ENCODE assay signal across 14 cellular contexts in genomic region chr18:13264091-13264777, GRCh38. TPM values are rescaled to one million over a fixed set of nuclear protein-coding genes. Genes with fewer than 3 reads are reported as not detected.
A peak's percentile ranks its signal among the peaks of the same experiment; 100 is the strongest.
DNase-seq lines count a peak whose midpoint lies in the region; ATAC-seq and TF ChIP-seq lines count a peak whose summit lies in the region.
"Had no signal": no experiment of that assay in that cellular context is flagged by ENCODE, and none has a peak within 500 bp of the region (broad histone marks: within the 10 kb centered on the region; RNA-seq: fewer than 3 reads in every experiment).

No MANE protein-coding gene starts in this region.

- no peaks in the 10 kb centered on the region for H3K79me2 ChIP-seq in H9 (ENCODE audit: insufficient read depth, low read length)

- H2BK15ac ChIP-seq in H9 (ENCODE audit: low read depth, low read length), result no peak overlapping the region

- H3K23ac ChIP-seq in H9 (ENCODE audit: insufficient read length, low read depth, low read length), result no peak overlapping the region

- H3K79me1 ChIP-seq in H9 (ENCODE audit: insufficient read depth, low read depth, low read length, poor library complexity, severe bottlenecking), result no peaks in the 10 kb centered on the region

- H2BK12ac ChIP-seq in H9 (ENCODE audit: insufficient read length, low read depth, low read length), result no peak overlapping the region

- no peak overlapping the region for H3T11ph ChIP-seq in H9 (ENCODE audit: low read length)

- H2BK20ac ChIP-seq in H9 (ENCODE audit: low read depth, low read length, poor library complexity, severe bottlenecking), result no peak overlapping the region

- no peaks in the 10 kb centered on the region for H4K20me1 ChIP-seq in H9 (ENCODE audit: control insufficient read depth, insufficient read depth, insufficient read length)

- DNase-seq in H9 (peak; percentile 12), caudate nucleus (lab: John Stamatoyannopoulos, UW) (no peak), left ventricle myocardium superior (peak; percentile 90), HT-29 (ENCODE audit: low spot score) (no peak), RPMI8226 (no peak), DMS53 treated with DMSO at 0.1 percent for 48 hours (lab: John Stamatoyannopoulos, UW; ENCODE audit: unreplicated experiment) (no peak)
- DNase-seq: activated CD8-positive, alpha-beta T cell treated with anti-CD3 and anti-CD28 coated beads for 36 hours; AML-193; stimulated activated CD4-positive, alpha-beta T cell treated with anti-CD3 and anti-CD28 coated beads, Interleukin-2, amount 100 ng/mL, for 24 hours; T-cell had no signal

- no peak overlapping the region for H3K18ac ChIP-seq in H9 (ENCODE audit: insufficient read length, low read depth, low read length)

- no peaks in the 10 kb centered on the region for H3K36me3 Mint-ChIP-seq in H9 (ENCODE audit: insufficient read depth in 1 of 3, low read depth in 3 of 3)
- H3K36me3 Mint-ChIP-seq: T-cell had no signal

- H2BK120ac ChIP-seq in H9 (ENCODE audit: low read depth, low read length, poor library complexity, severe bottlenecking), result no peak overlapping the region

- no peak overlapping the region for H2AFZ ChIP-seq in H9 (ENCODE audit: low read length)

- WGBS in H9 (ENCODE audit: extremely low coverage, insufficient read length, low lambda C conversion rate), result no CpG with 5 or more reads among the region's 15 CpGs

- H3K36me3 ChIP-seq in rectal smooth muscle tissue (ENCODE audit: control insufficient read depth, insufficient read depth, low read length), result no peaks in the 10 kb centered on the region
- H3K36me3 ChIP-seq: neutrophil had no signal

- H2AK5ac ChIP-seq in H9 (ENCODE audit: insufficient read length, low read length), result no peak overlapping the region

- no peaks in the 10 kb centered on the region for H3K9me3 ChIP-seq in H9 (ENCODE audit: control insufficient read depth, low read depth, low read length)
- H3K9me3 ChIP-seq: neutrophil had no signal

- no peak overlapping the region; a peak in 1 of 7 replicates for H3K27ac Mint-ChIP-seq in H9

- no peak overlapping the region for H3K4me3 ChIP-seq in rectal smooth muscle tissue (ENCODE audit: low read length)

- no peak overlapping the region for H3K4me3 Mint-ChIP-seq in H9

- TF ChIP-seq CTCF in H9 (conservative IDR thresholded peaks at IDR 0.05), result no peak

- ATAC-seq in left ventricle myocardium superior (peak; percentile 80), HG02970 (IDR thresholded peaks at IDR 0.05; ENCODE audit: low FRiP score, unreplicated experiment) (no peak)
- ATAC-seq: activated CD8-positive, alpha-beta T cell treated with anti-CD3 and anti-CD28 coated beads for 36 hours; T-cell had no signal

- H3K27me3 Mint-ChIP-seq in H9 (ENCODE audit: low read depth), result peaks cover 4% of the 10 kb centered on the region
- H3K27me3 Mint-ChIP-seq: activated CD8-positive, alpha-beta T cell treated with anti-CD3 and anti-CD28 coated beads for 36 hours had no signal

- H3K23me2 ChIP-seq in H9 (ENCODE audit: insufficient read length, low read depth, low read length, poor library complexity, severe bottlenecking), result peaks cover 3% of the 10 kb centered on the region

- no peak overlapping the region for H3K56ac ChIP-seq in H9 (ENCODE audit: insufficient read length, low read depth, low read length)

- H3K4me2 ChIP-seq in H9 (ENCODE audit: insufficient read depth, insufficient read length, low read length), result no peak overlapping the region

- no peaks in the 10 kb centered on the region for H3K27me3 ChIP-seq in H9 (ENCODE audit: insufficient read depth, low read length)
- H3K27me3 ChIP-seq in rectal smooth muscle tissue (ENCODE audit: control insufficient read depth, insufficient read depth, low read length), result no peaks in the 10 kb centered on the region

- no peak overlapping the region for H3K9ac ChIP-seq in H9 (ENCODE audit: extremely low read depth, insufficient read length, low read length)
- H3K9ac ChIP-seq in rectal smooth muscle tissue (ENCODE audit: low read length), result no peak overlapping the region

- H3K4me1 ChIP-seq in H9 (ENCODE audit: insufficient read depth, low read length) (0 out of 2 replicates have a peak, but pooled peaks cover 2% of the 10 kb centered on the region), rectal smooth muscle tissue (ENCODE audit: control insufficient read depth, insufficient read depth, low read length) (peaks cover 77% of the 10 kb centered on the region)

- no peak overlapping the region for H3K14ac ChIP-seq in H9 (ENCODE audit: insufficient read depth, low read length)

- H4K5ac ChIP-seq in H9 (ENCODE audit: insufficient read length, low read depth, low read length), result no peak overlapping the region

- no peaks in the 10 kb centered on the region for H3K9me3 Mint-ChIP-seq in H9
- H3K9me3 Mint-ChIP-seq: activated CD8-positive, alpha-beta T cell treated with anti-CD3 and anti-CD28 coated beads for 36 hours; T-cell had no signal

- no peak overlapping the region for H4K91ac ChIP-seq in H9 (ENCODE audit: insufficient read length, low read depth, low read length)

- no peak overlapping the region for H4K8ac ChIP-seq in H9 (replicated peaks; ENCODE audit: insufficient read length, low read depth, low read length)

- H2BK5ac ChIP-seq in H9 (ENCODE audit: insufficient read length, low read length), result no peak overlapping the region

- H3K27ac ChIP-seq in H9 (ENCODE audit: insufficient read length, low read depth, low read length) (no peak overlapping the region), caudate nucleus (ENCODE audit: low read depth, low read length) (peak overlapping the region; percentile 1), rectal smooth muscle tissue (ENCODE audit: low read depth, low read length) (peak overlapping the region; percentile 73)
- H3K27ac ChIP-seq: neutrophil, RWPE1 had no signal

- intact Hi-C loops in left ventricle myocardium superior (cut with micrococcal nuclease), result loop anchor here (5.0 kb wide), 1 partner anchor 42 kb away; no protein-coding TSS in a partner anchor

- H3K4ac ChIP-seq in H9 (ENCODE audit: low read depth, low read length), result no peak overlapping the region

- peaks cover 24 to 30% of the 10 kb centered on the region in 2 experiments for H3K4me1 Mint-ChIP-seq in H9

RNA-seq across cellular contexts. Expression of gene LDLRAD4, which starts 45.7 kb away (rescaled TPM):
- total RNA-seq in H9 (2021) (1.8 and 3.9 TPM in 2 replicates), left ventricle myocardium superior (26.0 TPM)
- total RNA-seq in HT-29 (2014; rRNA removed; shearing (Covaris generic)), result 1.7 and 3.6 TPM in 2 replicates

Comparison
In these comparisons a context has a peak if more than half of its experiments do, and no peak if none do; other contexts are left out.
1. DNase-seq: peak in H9 (single experiment) and left ventricle myocardium superior (single experiment); none in caudate nucleus (0 of 61), HT-29 (single experiment), RPMI8226 (single experiment) and DMS53 treated with DMSO at 0.1 percent for 48 hours (single experiment).